ENCODE assay signal across 1 cellular context in the genomic region with DNA sequence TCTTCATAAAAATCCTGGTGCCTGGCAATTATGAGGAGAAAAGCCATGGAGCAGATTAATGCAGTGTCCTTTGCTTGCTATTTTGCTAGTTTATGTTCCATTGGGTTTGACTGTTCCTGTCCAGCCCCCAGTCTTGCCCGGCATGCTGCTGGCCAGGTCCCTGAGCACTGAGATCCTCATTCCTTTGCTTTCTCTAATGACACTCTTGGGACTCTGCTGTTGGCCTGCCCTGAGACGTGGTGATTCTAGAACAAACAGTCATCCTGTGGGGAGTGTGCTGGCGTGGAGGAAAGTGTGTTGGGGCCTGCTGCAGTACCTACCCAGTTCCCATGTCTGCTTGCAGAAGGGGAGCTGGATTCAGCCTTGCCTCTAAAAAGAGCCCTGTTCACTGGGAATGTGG.
TF ChIP-seq lines count a peak whose summit lies in the region.

No MANE protein-coding gene starts in this region.

TF ChIP-seq in H1, 55 proteins besides CTCF, POLR2A, EP300 and RAD21:
- TF ChIP-seq SP2 (IDR thresholded peaks at IDR 0.05; ENCODE audit: low read length): no peak
- no peak for TF ChIP-seq SP4 (IDR thresholded peaks at IDR 0.05; ENCODE audit: low read length)
- no peak for TF ChIP-seq CBX8 (IDR thresholded peaks at IDR 0.05; ENCODE audit: borderline replicate concordance, low read depth, low read length)
- no peak for TF ChIP-seq JUND (IDR thresholded peaks at IDR 0.05; ENCODE audit: low read length)
- TF ChIP-seq, protein P1, sequence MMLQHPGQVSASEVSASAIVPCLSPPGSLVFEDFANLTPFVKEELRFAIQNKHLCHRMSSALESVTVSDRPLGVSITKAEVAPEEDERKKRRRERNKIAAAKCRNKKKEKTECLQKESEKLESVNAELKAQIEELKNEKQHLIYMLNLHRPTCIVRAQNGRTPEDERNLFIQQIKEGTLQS (IDR thresholded peaks at IDR 0.05; ENCODE audit: insufficient read depth, low read depth, low read length): no peak
- no peak for TF ChIP-seq BACH1 (IDR thresholded peaks at IDR 0.05; ENCODE audit: low read length)
- TF ChIP-seq TAF1 (IDR thresholded peaks at IDR 0.05; ENCODE audit: low read depth, low read length): no peak
- TF ChIP-seq ZNF274 (IDR thresholded peaks at IDR 0.05; ENCODE audit: borderline replicate concordance, extremely low read depth, low read length): no peak
- TF ChIP-seq CTBP2 (IDR thresholded peaks at IDR 0.05; ENCODE audit: borderline replicate concordance, insufficient read depth, insufficient read length, low read length): no peak
- no peak for TF ChIP-seq CREB1 (IDR thresholded peaks at IDR 0.05)
- TF ChIP-seq BRCA1 (IDR thresholded peaks at IDR 0.05; ENCODE audit: low read depth, low read length): no peak
- TF ChIP-seq RNF2 (IDR thresholded peaks at IDR 0.05; ENCODE audit: borderline replicate concordance, low read depth, low read length, missing control alignments, poor library complexity, severe bottlenecking): no peak
- no peak for TF ChIP-seq SIN3A (conservative IDR thresholded peaks at IDR 0.05 in 1 of 2, IDR thresholded peaks at IDR 0.05 in 1 of 2; ENCODE audit: low read depth in 1 of 2, low read length in 2 of 2)
- no peak for TF ChIP-seq GTF2F1 (IDR thresholded peaks at IDR 0.05; ENCODE audit: borderline replicate concordance, low read depth, low read length)
- TF ChIP-seq, protein P2, sequence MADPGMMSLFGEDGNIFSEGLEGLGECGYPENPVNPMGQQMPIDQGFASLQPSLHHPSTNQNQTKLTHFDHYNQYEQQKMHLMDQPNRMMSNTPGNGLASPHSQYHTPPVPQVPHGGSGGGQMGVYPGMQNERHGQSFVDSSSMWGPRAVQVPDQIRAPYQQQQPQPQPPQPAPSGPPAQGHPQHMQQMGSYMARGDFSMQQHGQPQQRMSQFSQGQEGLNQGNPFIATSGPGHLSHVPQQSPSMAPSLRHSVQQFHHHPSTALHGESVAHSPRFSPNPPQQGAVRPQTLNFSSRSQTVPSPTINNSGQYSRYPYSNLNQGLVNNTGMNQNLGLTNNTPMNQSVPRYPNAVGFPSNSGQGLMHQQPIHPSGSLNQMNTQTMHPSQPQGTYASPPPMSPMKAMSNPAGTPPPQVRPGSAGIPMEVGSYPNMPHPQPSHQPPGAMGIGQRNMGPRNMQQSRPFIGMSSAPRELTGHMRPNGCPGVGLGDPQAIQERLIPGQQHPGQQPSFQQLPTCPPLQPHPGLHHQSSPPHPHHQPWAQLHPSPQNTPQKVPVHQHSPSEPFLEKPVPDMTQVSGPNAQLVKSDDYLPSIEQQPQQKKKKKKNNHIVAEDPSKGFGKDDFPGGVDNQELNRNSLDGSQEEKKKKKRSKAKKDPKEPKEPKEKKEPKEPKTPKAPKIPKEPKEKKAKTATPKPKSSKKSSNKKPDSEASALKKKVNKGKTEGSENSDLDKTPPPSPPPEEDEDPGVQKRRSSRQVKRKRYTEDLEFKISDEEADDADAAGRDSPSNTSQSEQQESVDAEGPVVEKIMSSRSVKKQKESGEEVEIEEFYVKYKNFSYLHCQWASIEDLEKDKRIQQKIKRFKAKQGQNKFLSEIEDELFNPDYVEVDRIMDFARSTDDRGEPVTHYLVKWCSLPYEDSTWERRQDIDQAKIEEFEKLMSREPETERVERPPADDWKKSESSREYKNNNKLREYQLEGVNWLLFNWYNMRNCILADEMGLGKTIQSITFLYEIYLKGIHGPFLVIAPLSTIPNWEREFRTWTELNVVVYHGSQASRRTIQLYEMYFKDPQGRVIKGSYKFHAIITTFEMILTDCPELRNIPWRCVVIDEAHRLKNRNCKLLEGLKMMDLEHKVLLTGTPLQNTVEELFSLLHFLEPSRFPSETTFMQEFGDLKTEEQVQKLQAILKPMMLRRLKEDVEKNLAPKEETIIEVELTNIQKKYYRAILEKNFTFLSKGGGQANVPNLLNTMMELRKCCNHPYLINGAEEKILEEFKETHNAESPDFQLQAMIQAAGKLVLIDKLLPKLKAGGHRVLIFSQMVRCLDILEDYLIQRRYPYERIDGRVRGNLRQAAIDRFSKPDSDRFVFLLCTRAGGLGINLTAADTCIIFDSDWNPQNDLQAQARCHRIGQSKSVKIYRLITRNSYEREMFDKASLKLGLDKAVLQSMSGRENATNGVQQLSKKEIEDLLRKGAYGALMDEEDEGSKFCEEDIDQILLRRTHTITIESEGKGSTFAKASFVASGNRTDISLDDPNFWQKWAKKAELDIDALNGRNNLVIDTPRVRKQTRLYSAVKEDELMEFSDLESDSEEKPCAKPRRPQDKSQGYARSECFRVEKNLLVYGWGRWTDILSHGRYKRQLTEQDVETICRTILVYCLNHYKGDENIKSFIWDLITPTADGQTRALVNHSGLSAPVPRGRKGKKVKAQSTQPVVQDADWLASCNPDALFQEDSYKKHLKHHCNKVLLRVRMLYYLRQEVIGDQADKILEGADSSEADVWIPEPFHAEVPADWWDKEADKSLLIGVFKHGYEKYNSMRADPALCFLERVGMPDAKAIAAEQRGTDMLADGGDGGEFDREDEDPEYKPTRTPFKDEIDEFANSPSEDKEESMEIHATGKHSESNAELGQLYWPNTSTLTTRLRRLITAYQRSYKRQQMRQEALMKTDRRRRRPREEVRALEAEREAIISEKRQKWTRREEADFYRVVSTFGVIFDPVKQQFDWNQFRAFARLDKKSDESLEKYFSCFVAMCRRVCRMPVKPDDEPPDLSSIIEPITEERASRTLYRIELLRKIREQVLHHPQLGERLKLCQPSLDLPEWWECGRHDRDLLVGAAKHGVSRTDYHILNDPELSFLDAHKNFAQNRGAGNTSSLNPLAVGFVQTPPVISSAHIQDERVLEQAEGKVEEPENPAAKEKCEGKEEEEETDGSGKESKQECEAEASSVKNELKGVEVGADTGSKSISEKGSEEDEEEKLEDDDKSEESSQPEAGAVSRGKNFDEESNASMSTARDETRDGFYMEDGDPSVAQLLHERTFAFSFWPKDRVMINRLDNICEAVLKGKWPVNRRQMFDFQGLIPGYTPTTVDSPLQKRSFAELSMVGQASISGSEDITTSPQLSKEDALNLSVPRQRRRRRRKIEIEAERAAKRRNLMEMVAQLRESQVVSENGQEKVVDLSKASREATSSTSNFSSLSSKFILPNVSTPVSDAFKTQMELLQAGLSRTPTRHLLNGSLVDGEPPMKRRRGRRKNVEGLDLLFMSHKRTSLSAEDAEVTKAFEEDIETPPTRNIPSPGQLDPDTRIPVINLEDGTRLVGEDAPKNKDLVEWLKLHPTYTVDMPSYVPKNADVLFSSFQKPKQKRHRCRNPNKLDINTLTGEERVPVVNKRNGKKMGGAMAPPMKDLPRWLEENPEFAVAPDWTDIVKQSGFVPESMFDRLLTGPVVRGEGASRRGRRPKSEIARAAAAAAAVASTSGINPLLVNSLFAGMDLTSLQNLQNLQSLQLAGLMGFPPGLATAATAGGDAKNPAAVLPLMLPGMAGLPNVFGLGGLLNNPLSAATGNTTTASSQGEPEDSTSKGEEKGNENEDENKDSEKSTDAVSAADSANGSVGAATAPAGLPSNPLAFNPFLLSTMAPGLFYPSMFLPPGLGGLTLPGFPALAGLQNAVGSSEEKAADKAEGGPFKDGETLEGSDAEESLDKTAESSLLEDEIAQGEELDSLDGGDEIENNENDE (IDR thresholded peaks at IDR 0.05; ENCODE audit: insufficient replicate concordance, low read length): no peak
- no peak for TF ChIP-seq CHD2 (IDR thresholded peaks at IDR 0.05; ENCODE audit: low read length)
- TF ChIP-seq ASH2L (IDR thresholded peaks at IDR 0.05; ENCODE audit: low read length): no peak
